9 cellular contexts compared by ENCODE assay signal in genomic region chr10:125348536-125348935, GRCh38.
"Had no signal": no experiment of that assay in that cellular context is flagged by ENCODE, and none has a peak within 500 bp of the region (broad histone marks: within the 10 kb centered on the region; RNA-seq: fewer than 3 reads in every experiment).

No MANE protein-coding gene starts in this region.

- H3K4me3 Mint-ChIP-seq: GM23338, H9, HFFc6 had no signal

- H3K27ac Mint-ChIP-seq: GM23338, H9, HFFc6 had no signal

- H3K4me2 ChIP-seq: GM23338 had no signal

- H2AFZ ChIP-seq: GM23248, GM23338 had no signal

- ATAC-seq: GM23338, HCT116 had no signal

- H3K36me3 ChIP-seq: HAP-1 had no signal

- H3K27ac ChIP-seq: GM23248 had no signal

- H3K4me1 ChIP-seq: HAP-1 had no signal

- DNase-seq: GM23248, GOT3, H7, H9, HCEC 1CT, HFFc6 had no signal

- H3K4me3 ChIP-seq: GM23248, GM23338, HAP-1 had no signal

- H3K9me3 ChIP-seq: HAP-1 had no signal

- H3K9me3 Mint-ChIP-seq: HFFc6 had no signal

- H3K9ac ChIP-seq: GM23248 had no signal
